8 cellular contexts compared by ENCODE assay signal in the genomic region with DNA sequence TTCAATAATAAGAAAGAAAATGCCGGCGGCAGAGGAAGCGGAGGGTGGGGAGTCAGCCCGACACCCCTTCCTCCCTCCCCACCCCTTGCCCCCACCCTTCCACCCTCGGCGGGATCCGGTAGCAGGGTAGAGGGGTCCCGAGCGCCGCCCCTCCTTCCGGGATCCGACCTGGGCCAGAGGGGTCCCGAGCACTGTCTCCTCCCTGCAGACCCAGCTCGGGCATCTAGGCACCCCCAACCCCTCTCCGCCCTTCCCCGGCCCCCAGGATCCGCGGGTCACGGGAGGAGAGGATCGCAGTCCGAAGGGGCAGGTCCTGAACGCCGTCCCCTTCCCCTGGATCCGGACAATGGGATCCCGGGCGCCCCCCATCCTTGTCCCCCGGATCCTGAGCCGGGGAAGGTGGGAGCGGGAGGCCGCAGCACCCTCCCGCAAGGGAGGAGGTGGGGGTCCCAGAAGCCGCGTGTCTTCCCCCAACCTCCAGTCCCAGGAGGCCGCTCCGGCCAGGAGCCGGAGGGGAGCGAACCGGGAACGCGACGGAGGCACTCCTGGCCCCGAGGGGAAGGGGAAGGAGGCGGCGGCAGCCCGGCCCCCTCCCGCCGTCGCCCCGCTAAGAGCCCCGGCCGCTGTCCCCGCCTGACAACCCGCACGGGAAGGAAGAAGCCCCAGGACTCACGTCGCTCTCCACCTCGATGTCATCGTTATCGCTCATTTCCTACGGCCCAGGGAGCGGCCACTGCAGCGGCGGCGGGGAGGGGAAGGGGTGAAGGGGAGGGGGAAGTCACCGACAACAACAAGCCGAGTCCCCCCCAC. TPM values are rescaled to one million over a fixed set of nuclear protein-coding genes. Genes with fewer than 3 reads are reported as not detected.
DNase-seq lines count a peak whose midpoint lies in the region; ATAC-seq and TF ChIP-seq lines count a peak whose summit lies in the region.

No MANE protein-coding gene starts in this region.

- H3K4me2 ChIP-seq in GM23338 = peak overlapping the region; percentile 91

- no peaks in the 10 kb centered on the region for H3K9me2 ChIP-seq in GM23338 (ENCODE audit: insufficient read depth)

- H3K4me1 Mint-ChIP-seq in GM23338 = peaks cover 16% of the 10 kb centered on the region

- H3K36me3 ChIP-seq in A673 (ENCODE audit: insufficient read depth, low read length, poor library complexity, severe bottlenecking) (peaks cover 3% of the 10 kb centered on the region), GM23338 (ENCODE audit: insufficient read depth) (no peaks in the 10 kb centered on the region), RWPE2 (ENCODE audit: low read depth) (peaks cover 45% of the 10 kb centered on the region), iPS-20b (ENCODE audit: insufficient read depth, low read depth, low read length) (peaks cover 27% of the 10 kb centered on the region)

- no peaks in the 10 kb centered on the region for H3K9me3 Mint-ChIP-seq in GM23338

- H3K27me3 ChIP-seq in A673 (replicated peaks; ENCODE audit: insufficient read depth, low read depth, low read length, poor library complexity) (no peaks in the 10 kb centered on the region), GM23338 (ENCODE audit: insufficient read depth) (peaks cover 6% of the 10 kb centered on the region; the same call in 1 of the 2 replicates), RWPE2 (ENCODE audit: insufficient read depth, poor library complexity, severe bottlenecking) (no peaks in the 10 kb centered on the region), iPS-20b (ENCODE audit: insufficient read depth, low read length) (peaks cover 5% of the 10 kb centered on the region)

- intact Hi-C loops in A673 (cut with micrococcal nuclease; ENCODE audit: unreplicated experiment) = no loop called here

- H4K20me1 ChIP-seq in GM23338 (replicated peaks; ENCODE audit: insufficient read depth) = peaks cover 6% of the 10 kb centered on the region

- ATAC-seq in GM23338 = peak; percentile 27
- peak; percentile 37 for ATAC-seq in RWPE2 (ENCODE audit: low read depth)
- no peak for ATAC-seq in GM21360 (IDR thresholded peaks at IDR 0.05; ENCODE audit: unreplicated experiment)

- H3K4me1 ChIP-seq in A673 (ENCODE audit: insufficient read depth, low read length, poor library complexity, severe bottlenecking) (peaks cover 9% of the 10 kb centered on the region), GM23338 (ENCODE audit: insufficient read depth) (peaks cover 10% of the 10 kb centered on the region), RWPE2 (ENCODE audit: insufficient read depth, poor library complexity, severe bottlenecking) (peaks cover 18% of the 10 kb centered on the region), iPS-20b (ENCODE audit: insufficient read depth, low read length) (no peaks in the 10 kb centered on the region)

- H3K4me3 ChIP-seq in A673 (ENCODE audit: low read depth, low read length, poor library complexity, severe bottlenecking) = peak overlapping the region; percentile 96
- H3K4me3 ChIP-seq in GM23338 = peak overlapping the region; percentile 72
- H3K4me3 ChIP-seq in RWPE2 (ENCODE audit: severe bottlenecking) = peak overlapping the region; percentile 75
- H3K4me3 ChIP-seq in iPS-20b (ENCODE audit: low read length) = peak overlapping the region; percentile 88

- no peaks in the 10 kb centered on the region for H3F3A ChIP-seq in GM23338 (replicated peaks; ENCODE audit: low read depth)

- H3K36me3 Mint-ChIP-seq in GM23338 (ENCODE audit: low read depth) = peaks cover 24% of the 10 kb centered on the region

- WGBS in adipose tissue, 3 donors = 0 to 1% (median 0%) methylated on average over 27 to 66 of the region's 66 CpGs

- H3K27ac Mint-ChIP-seq in GM23338 = peak overlapping the region; percentile 96

- peak; percentile 6 for DNase-seq in A673 (ENCODE audit: low spot score)
- peak; percentile 51 for DNase-seq in GM23338 (ENCODE audit: low spot score)
- no peak for DNase-seq in RWPE2 (ENCODE audit: low spot score)
- DNase-seq in stimulated activated CD4-positive, alpha-beta T cell treated with anti-CD3 and anti-CD28 coated beads, Interleukin-12 subunit alpha, Interleukin-12 subunit beta, amount 100 ng/mL, for 48 hours (ENCODE audit: low read depth in 2 of 3, low spot score in 1 of 3) = peak in 2 of 3 donors; percentile 5 to 6
- no peak for DNase-seq in NCI-H526 treated with DMSO at 0.1 percent for 48 hours (lab: John Stamatoyannopoulos, UW)

- no peak for TF ChIP-seq CTCF in A673 (conservative IDR thresholded peaks at IDR 0.05; ENCODE audit: low read depth, low read length)
- TF ChIP-seq CTCF in GM23338 (conservative IDR thresholded peaks at IDR 0.05; ENCODE audit: low read depth in 2 of 2) = no peak
- TF ChIP-seq CTCF in RWPE2 (IDR thresholded peaks at IDR 0.05; ENCODE audit: poor library complexity, severe bottlenecking) = no peak

- no peak overlapping the region for H2AFZ ChIP-seq in GM23338

- CTCF ChIA-PET in A673 (lab: Charles Lee) = no interaction called here

- H3K4me3 Mint-ChIP-seq in GM23338 = peak overlapping the region; percentile 92

- no peaks in the 10 kb centered on the region for H3K9me3 ChIP-seq in A673 (ENCODE audit: low read depth, low read length, poor library complexity, severe bottlenecking)
- H3K9me3 ChIP-seq in RWPE2 (ENCODE audit: severe bottlenecking) = no peaks in the 10 kb centered on the region
- no peaks in the 10 kb centered on the region for H3K9me3 ChIP-seq in iPS-20b (ENCODE audit: insufficient read depth, low read depth, low read length)

- peak overlapping the region; percentile 81 for H3K27ac ChIP-seq in A673 (ENCODE audit: low read depth, low read length, poor library complexity, severe bottlenecking)
- H3K27ac ChIP-seq in GM23338 (ENCODE audit: low read depth) = peak overlapping the region; percentile 64; the same call in 1 of the 2 replicates
- H3K27ac ChIP-seq in RWPE2 (ENCODE audit: poor library complexity, severe bottlenecking) = peak overlapping the region; percentile 63
- H3K27ac ChIP-seq in adipose tissue (ENCODE audit: low read depth, low read length) = peak overlapping the region; percentile 80
- H3K27ac ChIP-seq in iPS-20b (ENCODE audit: low read length) = no peak overlapping the region

- H3K27me3 Mint-ChIP-seq in GM23338 (ENCODE audit: insufficient read depth, low read depth, poor library complexity) = peaks cover 9% of the 10 kb centered on the region

- H3K79me2 ChIP-seq in GM23338 (replicated peaks; ENCODE audit: insufficient read depth) = peaks cover 45% of the 10 kb centered on the region

- no TSS peak for BruUV-seq in A673 (replicated peaks; lab: Mats Ljungman, UMichigan)

- POLR2A ChIA-PET in A673 (lab: Charles Lee; ENCODE audit: low non-redundant PET) = interaction anchor here (1.0 kb wide), 1 partner anchor 126 kb away, joined by 6 read pairs; no protein-coding TSS in a partner anchor

- H3K9ac ChIP-seq in iPS-20b (ENCODE audit: low read depth, low read length) = peak overlapping the region; percentile 81; the same call in 1 of the 2 replicates

TF ChIP-seq in GM23338, 12 proteins besides CTCF, POLR2A, EP300 and RAD21 (continues in another document):
- TF ChIP-seq, protein P1, sequence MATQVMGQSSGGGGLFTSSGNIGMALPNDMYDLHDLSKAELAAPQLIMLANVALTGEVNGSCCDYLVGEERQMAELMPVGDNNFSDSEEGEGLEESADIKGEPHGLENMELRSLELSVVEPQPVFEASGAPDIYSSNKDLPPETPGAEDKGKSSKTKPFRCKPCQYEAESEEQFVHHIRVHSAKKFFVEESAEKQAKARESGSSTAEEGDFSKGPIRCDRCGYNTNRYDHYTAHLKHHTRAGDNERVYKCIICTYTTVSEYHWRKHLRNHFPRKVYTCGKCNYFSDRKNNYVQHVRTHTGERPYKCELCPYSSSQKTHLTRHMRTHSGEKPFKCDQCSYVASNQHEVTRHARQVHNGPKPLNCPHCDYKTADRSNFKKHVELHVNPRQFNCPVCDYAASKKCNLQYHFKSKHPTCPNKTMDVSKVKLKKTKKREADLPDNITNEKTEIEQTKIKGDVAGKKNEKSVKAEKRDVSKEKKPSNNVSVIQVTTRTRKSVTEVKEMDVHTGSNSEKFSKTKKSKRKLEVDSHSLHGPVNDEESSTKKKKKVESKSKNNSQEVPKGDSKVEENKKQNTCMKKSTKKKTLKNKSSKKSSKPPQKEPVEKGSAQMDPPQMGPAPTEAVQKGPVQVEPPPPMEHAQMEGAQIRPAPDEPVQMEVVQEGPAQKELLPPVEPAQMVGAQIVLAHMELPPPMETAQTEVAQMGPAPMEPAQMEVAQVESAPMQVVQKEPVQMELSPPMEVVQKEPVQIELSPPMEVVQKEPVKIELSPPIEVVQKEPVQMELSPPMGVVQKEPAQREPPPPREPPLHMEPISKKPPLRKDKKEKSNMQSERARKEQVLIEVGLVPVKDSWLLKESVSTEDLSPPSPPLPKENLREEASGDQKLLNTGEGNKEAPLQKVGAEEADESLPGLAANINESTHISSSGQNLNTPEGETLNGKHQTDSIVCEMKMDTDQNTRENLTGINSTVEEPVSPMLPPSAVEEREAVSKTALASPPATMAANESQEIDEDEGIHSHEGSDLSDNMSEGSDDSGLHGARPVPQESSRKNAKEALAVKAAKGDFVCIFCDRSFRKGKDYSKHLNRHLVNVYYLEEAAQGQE (IDR thresholded peaks at IDR 0.05; ENCODE audit: unreplicated experiment) = no peak
- no peak for TF ChIP-seq STAT1 (IDR thresholded peaks at IDR 0.05; ENCODE audit: unreplicated experiment)

RNA-seq across cellular contexts. Expression of a gene that starts 0.5 kb away (rescaled TPM):
- 75.1 and 81.2 TPM in 2 replicates for total RNA-seq in A673 (2021)
- 25.0 and 31.8 TPM in 2 replicates for total RNA-seq in GM23338 (2014; rRNA removed; shearing (Covaris generic))
- polyA plus RNA-seq in GM23338 (2016; fragmentation: Nextera tagmentation; extraction: Ambion mirVana) (27.7 and 31.8 TPM in 2 replicates), adipose tissue (10 to 100 TPM; 15.1 to 71.4 (median 35.3) TPM)

Comparison
In these comparisons a context has a peak if more than half of its experiments do, and no peak if none do; other contexts are left out.
1. DNase-seq: peak in A673 (single experiment), GM23338 (single experiment) and stimulated activated CD4-positive, alpha-beta T cell treated with anti-CD3 and anti-CD28 coated beads, Interleukin-12 subunit alpha, Interleukin-12 subunit beta, amount 100 ng/mL, for 48 hours (2 of 3); none in RWPE2 (single experiment) and NCI-H526 treated with DMSO at 0.1 percent for 48 hours (single experiment).
2. Peak in every context shown above with its lines, with median percentiles within 50 percentile points of each other: H3K4me3 ChIP-seq.